Comparison of ENCODE assay signal across 30 cellular contexts in genomic region chr3:1929788-1930414, GRCh38.
"Had no signal": no experiment of that assay in that cellular context is flagged by ENCODE, and none has a peak within 500 bp of the region (broad histone marks: within the 10 kb centered on the region; RNA-seq: fewer than 3 reads in every experiment).

No MANE protein-coding gene starts in this region.

- H3K27me3 ChIP-seq: neural progenitor cell, ovary, right lobe of liver, sigmoid colon, suprapubic skin, testis, tibial artery, transverse colon, upper lobe of right lung, uterus had no signal

- H3K27ac Mint-ChIP-seq: naive thymus-derived CD4-positive, alpha-beta T cell; natural killer cell; nephron; neural progenitor cell; progenitor cell of endocrine pancreas; stimulated activated memory B cell treated with anti-CD40 and anti-IgM and Interleukin-4, amounts not matched to agents 10 μg/mL and 1 μg/mL and 100 μg/mL, for 72 hours; stimulated activated naive CD8-positive, alpha-beta T cell treated with anti-CD3 and anti-CD28 coated beads, Interleukin-15, amount 100 ng/mL, for 72 hours; type B pancreatic cell had no signal

- H2AFZ ChIP-seq: neural progenitor cell, parathyroid adenoma had no signal

- H3K9me3 Mint-ChIP-seq: neural progenitor cell had no signal

- H3K79me2 ChIP-seq: parathyroid adenoma had no signal

- H3K4me3 Mint-ChIP-seq: naive thymus-derived CD4-positive, alpha-beta T cell; natural killer cell; nephron; neural progenitor cell; stimulated activated memory B cell treated with anti-CD40 and anti-IgM and Interleukin-4, amounts not matched to agents 10 μg/mL and 1 μg/mL and 100 μg/mL, for 72 hours; stimulated activated naive CD8-positive, alpha-beta T cell treated with anti-CD3 and anti-CD28 coated beads, Interleukin-15, amount 100 ng/mL, for 72 hours; type B pancreatic cell had no signal

- H3K4me3 ChIP-seq: neural progenitor cell, ovary, psoas muscle, right lobe of liver, sigmoid colon, suprapubic skin, testis, tibial artery, transverse colon, upper lobe of right lung, uterus had no signal

- H3K4me1 Mint-ChIP-seq: naive thymus-derived CD4-positive, alpha-beta T cell; natural killer cell; nephron; neural progenitor cell; stimulated activated memory B cell treated with anti-CD40 and anti-IgM and Interleukin-4, amounts not matched to agents 10 μg/mL and 1 μg/mL and 100 μg/mL, for 72 hours; stimulated activated naive CD8-positive, alpha-beta T cell treated with anti-CD3 and anti-CD28 coated beads, Interleukin-15, amount 100 ng/mL, for 72 hours had no signal

- H3K9ac ChIP-seq: neural progenitor cell, parathyroid adenoma had no signal

- H3K36me3 ChIP-seq: neural progenitor cell, ovary, right lobe of liver, sigmoid colon, suprapubic skin, tibial artery, transverse colon, upper lobe of right lung, uterus had no signal

- ATAC-seq: naive thymus-derived CD4-positive, alpha-beta T cell; natural killer cell; psoas muscle; right cardiac atrium; right lobe of liver; stimulated activated memory B cell treated with anti-CD40 and anti-IgM and Interleukin-4, amounts not matched to agents 10 μg/mL and 1 μg/mL and 100 μg/mL, for 72 hours; stimulated activated naive CD8-positive, alpha-beta T cell treated with anti-CD3 and anti-CD28 coated beads, Interleukin-15, amount 100 ng/mL, for 72 hours; stimulated activated naive CD8-positive, alpha-beta T cell treated with anti-CD3 and anti-CD28 coated beads, Interleukin-15, Interleukin-2, amounts not matched to agents 100 U/mL and 50 U/mL, for 24 hours; upper lobe of right lung had no signal

- H3K4me2 ChIP-seq: neural progenitor cell had no signal

- H3K27me3 Mint-ChIP-seq: naive thymus-derived CD4-positive, alpha-beta T cell; progenitor cell of endocrine pancreas; stimulated activated memory B cell treated with anti-CD40 and anti-IgM and Interleukin-4, amounts not matched to agents 10 μg/mL and 1 μg/mL and 100 μg/mL, for 72 hours; stimulated activated naive CD8-positive, alpha-beta T cell treated with anti-CD3 and anti-CD28 coated beads, Interleukin-15, amount 100 ng/mL, for 72 hours had no signal

- H3K36me3 Mint-ChIP-seq: naive thymus-derived CD4-positive, alpha-beta T cell; neural progenitor cell; stimulated activated memory B cell treated with anti-CD40 and anti-IgM and Interleukin-4, amounts not matched to agents 10 μg/mL and 1 μg/mL and 100 μg/mL, for 72 hours; type B pancreatic cell had no signal

- H3K9me3 ChIP-seq: ovary, psoas muscle, right lobe of liver, sigmoid colon, suprapubic skin, testis, transverse colon, upper lobe of right lung, uterus had no signal

- H3K4me1 ChIP-seq: neural progenitor cell, parathyroid adenoma, psoas muscle, right lobe of liver, sigmoid colon, suprapubic skin, testis, tibial artery, transverse colon, upper lobe of right lung, uterus had no signal

- H3K27ac ChIP-seq: neural progenitor cell, ovary, parathyroid adenoma, psoas muscle, right lobe of liver, sigmoid colon, suprapubic skin, testis, tibial artery, transverse colon, upper lobe of right lung, uterus had no signal

- DNase-seq: naive thymus-derived CD4-positive, alpha-beta T cell; natural killer cell; occipital lobe; ovary; psoas muscle; right cardiac atrium; right lobe of liver; sigmoid colon; small intestine; stimulated activated CD4-positive, alpha-beta T cell treated with anti-CD3 and anti-CD28 coated beads, Interleukin-12 subunit alpha, Interleukin-12 subunit beta, amount 100 ng/mL, for 4 hours; stimulated activated CD4-positive, alpha-beta T cell treated with anti-CD3 and anti-CD28 coated beads, Interleukin-1b, Interleukin-23, amount 100 ng/mL, for 48 hours; stimulated activated CD4-positive, alpha-beta T cell treated with anti-CD3 and anti-CD28 coated beads, Interleukin-4, amount 100 ng/mL, for 1 hour; stimulated activated CD4-positive, alpha-beta T cell treated with anti-CD3 and anti-CD28 coated beads, Interleukin-4, amount 100 ng/mL, for 4 hours; stimulated activated CD8-positive, alpha-beta memory T cell treated with anti-CD3 and anti-CD28 coated beads, Interleukin-4, amount 100 ng/mL, for 48 hours; stimulated activated naive CD4-positive, alpha-beta T cell; stimulated activated naive CD8-positive, alpha-beta T cell treated with anti-CD3 and anti-CD28 coated beads, Interleukin-15, amount 100 ng/mL, for 72 hours; stimulated activated naive CD8-positive, alpha-beta T cell treated with anti-CD3 and anti-CD28 coated beads, Interleukin-15, Interleukin-2, amounts not matched to agents 100 U/mL and 50 U/mL, for 24 hours; substantia nigra; testis; tibial artery; transverse colon; upper lobe of right lung; uterus had no signal
